Comparison of ENCODE assay signal across 11 cellular contexts in the genomic region with DNA sequence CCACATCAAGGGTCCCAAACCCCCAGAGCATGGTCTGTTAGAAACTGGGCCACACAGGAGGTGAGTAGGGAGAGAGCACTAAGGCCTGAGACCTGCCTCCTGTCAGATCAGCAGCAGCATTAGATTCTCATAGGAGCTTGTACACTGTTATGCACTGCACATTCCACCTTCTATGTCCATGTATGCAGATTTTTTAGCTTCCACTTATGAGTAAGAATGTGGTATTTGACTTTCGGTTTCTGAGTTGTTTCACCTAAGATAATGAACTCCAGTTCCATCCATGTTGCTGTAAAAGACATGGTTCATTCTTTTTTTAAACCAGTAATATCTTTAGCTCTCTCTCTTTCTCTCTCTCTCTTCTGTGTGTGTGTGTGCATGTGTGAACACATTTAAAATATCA. TPM values are rescaled to one million over a fixed set of nuclear protein-coding genes. Genes with fewer than 3 reads are reported as not detected.
DNase-seq lines count a peak whose midpoint lies in the region; ATAC-seq and TF ChIP-seq lines count a peak whose summit lies in the region.
"Had no signal": no experiment of that assay in that cellular context is flagged by ENCODE, and none has a peak within 500 bp of the region (broad histone marks: within the 10 kb centered on the region; RNA-seq: fewer than 3 reads in every experiment).

No MANE protein-coding gene starts in this region.

- POLR2A ChIA-PET in activated CD8-positive, alpha-beta T cell treated with anti-CD3 and anti-CD28 coated beads for 36 hours (lab: Charles Lee): interaction anchor here (1.6 kb wide), 2 partner anchors 91 to 165 kb away, joined by 5 to 6 read pairs; a partner anchor contains a TSS

- in situ Hi-C loops in mammary epithelial cell (cut with MboI; ENCODE audit: low sequenced_read_pairs in 2 of 2): loop anchor here in 1 of 2 donors (5.0 to 10.0 kb wide), 2 partner anchors 89 to 258 kb away; no protein-coding TSS in a partner anchor

- TF ChIP-seq CTCF in mammary epithelial cell (conservative IDR thresholded peaks at IDR 0.05 in 1 of 2, IDR thresholded peaks at IDR 0.05 in 1 of 2; ENCODE audit: extremely low read depth in 1 of 2, insufficient read depth in 1 of 2, low read depth in 1 of 2, low read length in 2 of 2) (no peak), breast epithelium (IDR thresholded peaks at IDR 0.05) (no peak), thoracic aorta (IDR thresholded peaks at IDR 0.05) (no peak)
- TF ChIP-seq CTCF in activated CD8-positive, alpha-beta T cell treated with anti-CD3 and anti-CD28 coated beads for 36 hours (IDR thresholded peaks at IDR 0.05): no peak

- H3K4me3 Mint-ChIP-seq in activated CD8-positive, alpha-beta T cell treated with anti-CD3 and anti-CD28 coated beads for 36 hours: peak overlapping the region; percentile 29
- H3K4me3 Mint-ChIP-seq: naive B cell had no signal

- BruUV-seq in mammary epithelial cell (replicated peaks; lab: Mats Ljungman, UMichigan): TSS peak; percentile 63

- ATAC-seq in HG02938 (IDR thresholded peaks at IDR 0.05; ENCODE audit: unreplicated experiment) (peak; percentile 94), thoracic aorta (ENCODE audit: insufficient number of reproducible peaks, low FRiP score, low read depth) (no peak)
- ATAC-seq in activated CD8-positive, alpha-beta T cell treated with anti-CD3 and anti-CD28 coated beads for 36 hours: peak; percentile 79

- no peak for TF ChIP-seq POLR2A in breast epithelium (IDR thresholded peaks at IDR 0.05)

- no peaks in the 10 kb centered on the region for H3K27me3 Mint-ChIP-seq in activated CD8-positive, alpha-beta T cell treated with anti-CD3 and anti-CD28 coated beads for 36 hours
- H3K27me3 Mint-ChIP-seq: naive B cell had no signal

- no peaks in the 10 kb centered on the region for H3K36me3 Mint-ChIP-seq in activated CD8-positive, alpha-beta T cell treated with anti-CD3 and anti-CD28 coated beads for 36 hours (ENCODE audit: low read depth)
- H3K36me3 Mint-ChIP-seq: naive B cell had no signal

- CTCF ChIA-PET in mammary epithelial cell (lab: Charles Lee; ENCODE audit: low non-redundant PET): interaction anchor here (0.8 kb wide), 1 partner anchor 91 kb away, joined by 3 read pairs; no protein-coding TSS in a partner anchor
- CTCF ChIA-PET in activated CD8-positive, alpha-beta T cell treated with anti-CD3 and anti-CD28 coated beads for 36 hours (lab: Charles Lee): interaction anchor here (0.9 to 2.0 kb wide), 12 partner anchors 14 to 379 kb away, joined by 3 to 6 read pairs (median 4); no protein-coding TSS in a partner anchor

- H2AFZ ChIP-seq in mammary epithelial cell (ENCODE audit: low read depth, low read length): peak overlapping the region; percentile 92

- H3K4me1 Mint-ChIP-seq in activated CD8-positive, alpha-beta T cell treated with anti-CD3 and anti-CD28 coated beads for 36 hours (ENCODE audit: low read depth): peaks cover 22% of the 10 kb centered on the region

- dilution Hi-C loops in mammary epithelial cell (cut with HindIII; ENCODE audit: low sequenced_read_pairs): loop anchor here (5.0 kb wide), 1 partner anchor 84 kb away; no protein-coding TSS in a partner anchor

- peaks cover 26% of the 10 kb centered on the region for H3K4me1 ChIP-seq in mammary epithelial cell (ENCODE audit: insufficient read depth, low read length)
- H3K4me1 ChIP-seq in breast epithelium: peaks cover 0 to 4% of the 10 kb centered on the region in 2 donors
- peaks cover 7 to 9% of the 10 kb centered on the region in 2 donors for H3K4me1 ChIP-seq in thoracic aorta (ENCODE audit: control insufficient read depth in 1 of 2, low read depth in 2 of 2)
- H3K4me1 ChIP-seq: colonic mucosa had no signal

- H4K20me1 ChIP-seq in mammary epithelial cell (ENCODE audit: insufficient read depth, low read length): no peaks in the 10 kb centered on the region

- intact Hi-C loops in mammary epithelial cell (cut with micrococcal nuclease) (loop anchor here (1.0 kb wide), 2 partner anchors 88 to 92 kb away; no protein-coding TSS in a partner anchor), breast epithelium (cut with DNase I; ENCODE audit: low total_unique reads) (no loop called here)
- intact Hi-C loops in activated CD8-positive, alpha-beta T cell treated with anti-CD3 and anti-CD28 coated beads for 36 hours (cut with micrococcal nuclease): loop anchor here (5.0 kb wide), 2 partner anchors 89 to 381 kb away; no protein-coding TSS in a partner anchor

- no peaks in the 10 kb centered on the region for H3K27me3 ChIP-seq in mammary epithelial cell (ENCODE audit: insufficient read depth, low read length)
- H3K27me3 ChIP-seq in breast epithelium: no peaks in the 10 kb centered on the region
- no peaks in the 10 kb centered on the region for H3K27me3 ChIP-seq in thoracic aorta (replicated peaks; ENCODE audit: insufficient read depth)
- H3K27me3 ChIP-seq: colonic mucosa had no signal

- H3K4me3 ChIP-seq in mammary epithelial cell (replicated peaks in 1 of 3; ENCODE audit: insufficient read depth in 1 of 3, low read depth in 2 of 3, low read length in 3 of 3) (peak overlapping the region in 2 of 3 experiments; percentile 8 to 19), breast epithelium (no peak overlapping the region), thoracic aorta (peak overlapping the region; percentile 10)
- H3K4me3 ChIP-seq: colonic mucosa had no signal

- H3K4me2 ChIP-seq in mammary epithelial cell (ENCODE audit: insufficient read depth, low read depth, low read length): peak overlapping the region; percentile 63

- no peaks in the 10 kb centered on the region for H3K9me3 Mint-ChIP-seq in activated CD8-positive, alpha-beta T cell treated with anti-CD3 and anti-CD28 coated beads for 36 hours
- H3K9me3 Mint-ChIP-seq: naive B cell had no signal

- H3K36me3 ChIP-seq in mammary epithelial cell (ENCODE audit: insufficient read depth, low read length) (no peaks in the 10 kb centered on the region), breast epithelium (no peaks in the 10 kb centered on the region), thoracic aorta (no peaks in the 10 kb centered on the region)
- H3K36me3 ChIP-seq: colonic mucosa had no signal

- WGBS in mammary epithelial cell (ENCODE audit: low coverage, missing lambda C conversion rate): 13% methylated on average over 1 of the region's 1 CpG

- peak overlapping the region; percentile 75 for H3K9ac ChIP-seq in mammary epithelial cell (ENCODE audit: insufficient read depth, low read length)

- DNase-seq in mammary epithelial cell (peak; percentile 83), breast epithelium (ENCODE audit: low spot score in 2 of 2) (no peak), thoracic aorta (ENCODE audit: low spot score) (no peak), DMS153 treated with DMSO at 0.1 percent for 48 hours (lab: John Stamatoyannopoulos, UW; ENCODE audit: unreplicated experiment) (no peak), DMS 273 (lab: John Stamatoyannopoulos, UW; ENCODE audit: unreplicated experiment) (no peak), Kasumi-1 (lab: John Stamatoyannopoulos, UW) (no peak)
- peak; percentile 27 for DNase-seq in activated CD8-positive, alpha-beta T cell treated with anti-CD3 and anti-CD28 coated beads for 36 hours
- DNase-seq: colonic mucosa, naive B cell, NCI-H2171 treated with DMSO at 0.1 percent for 48 hours had no signal

- peak overlapping the region; percentile 96 for H3K27ac ChIP-seq in mammary epithelial cell (ENCODE audit: insufficient read depth, low read depth, low read length)
- H3K27ac ChIP-seq in breast epithelium: peak overlapping the region in 1 of 2 donors; percentile 64
- peak overlapping the region in 1 of 2 donors; percentile 3 for H3K27ac ChIP-seq in thoracic aorta
- H3K27ac ChIP-seq: colonic mucosa had no signal

- peaks cover 3% of the 10 kb centered on the region for H3K79me2 ChIP-seq in mammary epithelial cell (ENCODE audit: insufficient read depth, low read length)

- H3K9me3 ChIP-seq in mammary epithelial cell (replicated peaks; ENCODE audit: insufficient read depth, low read length): no peaks in the 10 kb centered on the region
- no peaks in the 10 kb centered on the region for H3K9me3 ChIP-seq in breast epithelium
- H3K9me3 ChIP-seq in thoracic aorta: no peaks in the 10 kb centered on the region
- H3K9me3 ChIP-seq: colonic mucosa had no signal

- peak overlapping the region; percentile 69 for H3K27ac Mint-ChIP-seq in activated CD8-positive, alpha-beta T cell treated with anti-CD3 and anti-CD28 coated beads for 36 hours
- H3K27ac Mint-ChIP-seq: naive B cell had no signal

RNA-seq across cellular contexts. Expression of a gene that starts 0.7 kb away (rescaled TPM):
- total RNA-seq in mammary epithelial cell (1 to 10 TPM; 3.7 to 7.0 TPM), breast epithelium (under 1 TPM in 1 of 3 donors, not detected in 2; 0.44 TPM), thoracic aorta (under 1 TPM in 1 of 2 donors, not detected in 1; 0.27 TPM)
- 4.6 TPM for polyA plus RNA-seq in mammary epithelial cell
- 9.5 TPM for polyA minus RNA-seq in mammary epithelial cell
- total RNA-seq in activated CD8-positive, alpha-beta T cell treated with anti-CD3 and anti-CD28 coated beads for 36 hours: under 1 TPM; 0.49 to 0.61 TPM
- total RNA-seq: colonic mucosa had no signal

Comparison
In these comparisons a context has a peak if more than half of its experiments do, and no peak if none do; other contexts are left out.
1. DNase-seq: peak in mammary epithelial cell (single experiment) and activated CD8-positive, alpha-beta T cell treated with anti-CD3 and anti-CD28 coated beads for 36 hours (single experiment); none in breast epithelium (0 of 2), thoracic aorta (single experiment), DMS153 treated with DMSO at 0.1 percent for 48 hours (single experiment), DMS 273 (single experiment) and Kasumi-1 (0 of 2).
2. H3K4me3 ChIP-seq: peak in mammary epithelial cell (2 of 3) and thoracic aorta (single experiment); none in breast epithelium (0 of 3).